Comparison of ENCODE assay signal across 14 cellular contexts in the genomic region with DNA sequence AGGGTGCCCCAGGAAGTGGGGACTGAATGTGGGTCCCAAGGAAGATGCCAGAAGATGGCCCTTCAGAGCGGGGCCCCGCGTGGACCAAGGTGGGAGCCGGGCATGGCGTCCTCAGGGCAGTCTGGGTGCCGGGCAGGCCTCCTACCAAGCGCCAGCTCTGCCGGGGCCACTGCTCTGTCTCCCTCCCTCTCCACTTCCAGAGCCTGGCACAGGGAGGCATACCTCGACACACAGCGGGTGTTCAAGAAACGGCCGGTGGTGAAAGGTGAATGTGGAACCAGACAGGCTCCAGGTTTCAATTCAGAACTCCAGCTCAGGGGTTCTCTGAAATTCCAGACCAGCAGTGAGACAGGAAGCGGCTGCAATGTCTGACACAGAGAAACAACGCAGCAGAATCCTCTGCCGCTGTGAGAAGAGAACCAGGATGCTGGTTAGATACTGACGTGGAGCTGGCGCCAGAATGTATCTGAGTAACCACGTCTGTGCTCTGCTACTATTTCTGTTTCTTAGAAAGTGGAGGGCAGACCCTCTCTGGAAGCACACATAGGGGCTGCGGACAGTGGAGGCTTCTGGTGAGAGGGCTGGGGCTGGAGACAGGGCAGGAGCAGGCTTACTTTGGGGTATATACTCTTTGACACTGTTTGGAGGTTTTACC. TPM values are rescaled to one million over a fixed set of nuclear protein-coding genes. Genes with fewer than 3 reads are reported as not detected.
DNase-seq lines count a peak whose midpoint lies in the region; ATAC-seq, FAIRE-seq and TF ChIP-seq lines count a peak whose summit lies in the region.
"Had no signal": no experiment of that assay in that cellular context is flagged by ENCODE, and none has a peak within 500 bp of the region (broad histone marks: within the 10 kb centered on the region; RNA-seq: fewer than 3 reads in every experiment).

No MANE protein-coding gene starts in this region.

- intact Hi-C loops in Right ventricle myocardium superior (cut with DNase I) (no loop called here), sciatic nerve (cut with DNase I) (no loop called here)

- POLR2A ChIA-PET in WTC11 (lab: Charles Lee) = no interaction called here

- no peak for TF ChIP-seq CTCF in WTC11 (IDR thresholded peaks at IDR 0.05)

- FAIRE-seq in GM19239 (lab: Jason Lieb, UNC) = no peak

- no peak overlapping the region for H3K27ac Mint-ChIP-seq in WTC11
- no peak overlapping the region for H3K27ac Mint-ChIP-seq in activated naive CD8-positive, alpha-beta T cell treated with anti-CD3 and anti-CD28 coated beads, Interleukin-2, amount 50 U/mL, for 24 hours

- CTCF ChIA-PET in WTC11 (lab: Charles Lee) = no interaction called here

- no peaks in the 10 kb centered on the region for H3K36me3 Mint-ChIP-seq in WTC11
- H3K36me3 Mint-ChIP-seq in activated naive CD8-positive, alpha-beta T cell treated with anti-CD3 and anti-CD28 coated beads, Interleukin-2, amount 50 U/mL, for 24 hours (ENCODE audit: low read depth) = no peaks in the 10 kb centered on the region
- H3K36me3 Mint-ChIP-seq: naive B cell had no signal

- no peaks in the 10 kb centered on the region for H3K27me3 Mint-ChIP-seq in WTC11 (ENCODE audit: low read depth)
- H3K27me3 Mint-ChIP-seq in activated naive CD8-positive, alpha-beta T cell treated with anti-CD3 and anti-CD28 coated beads, Interleukin-2, amount 50 U/mL, for 24 hours = no peaks in the 10 kb centered on the region

- DNase-seq in EL = peak; percentile 70
- DNase-seq in WTC11 (ENCODE audit: low spot score) = no peak
- no peak for DNase-seq in Right ventricle myocardium superior
- DNase-seq in sciatic nerve (ENCODE audit: low spot score) = no peak
- no peak for DNase-seq in HK-2 (ENCODE audit: unreplicated experiment)
- no peak for DNase-seq in GM19239 (ENCODE audit: insufficient read length, low spot score)
- no peak for DNase-seq in NCI-H2081 (lab: John Stamatoyannopoulos, UW)
- DNase-seq in activated naive CD8-positive, alpha-beta T cell treated with anti-CD3 and anti-CD28 coated beads, Interleukin-2, amount 50 U/mL, for 24 hours = no peak
- DNase-seq: activated CD4-positive, alpha-beta T cell treated with anti-CD3 and anti-CD28 coated beads, Interleukin-2, amount 50 U/mL, for 1 hour; gastrocnemius medialis; naive B cell; Peyer's patch; stimulated activated CD4-positive, alpha-beta T cell treated with anti-CD3 and anti-CD28 coated beads, Interleukin-2, amount 100 ng/mL, for 24 hours; thyroid gland had no signal

- 0 out of 2 replicates have a peak, but pooled peaks cover 2% of the 10 kb centered on the region for H3K4me1 Mint-ChIP-seq in WTC11
- no peaks in the 10 kb centered on the region for H3K4me1 Mint-ChIP-seq in activated naive CD8-positive, alpha-beta T cell treated with anti-CD3 and anti-CD28 coated beads, Interleukin-2, amount 50 U/mL, for 24 hours

- ATAC-seq in WTC11 (peak; percentile 48), Right ventricle myocardium superior (ENCODE audit: poor library complexity) (peak; percentile 59), sciatic nerve (peak; percentile 45)
- no peak for ATAC-seq in activated naive CD8-positive, alpha-beta T cell treated with anti-CD3 and anti-CD28 coated beads, Interleukin-2, amount 50 U/mL, for 24 hours

- no peaks in the 10 kb centered on the region for H3K9me3 Mint-ChIP-seq in WTC11
- no peaks in the 10 kb centered on the region for H3K9me3 Mint-ChIP-seq in activated naive CD8-positive, alpha-beta T cell treated with anti-CD3 and anti-CD28 coated beads, Interleukin-2, amount 50 U/mL, for 24 hours

- no peak overlapping the region for H3K4me3 Mint-ChIP-seq in WTC11
- H3K4me3 Mint-ChIP-seq in activated naive CD8-positive, alpha-beta T cell treated with anti-CD3 and anti-CD28 coated beads, Interleukin-2, amount 50 U/mL, for 24 hours = no peak overlapping the region
- H3K4me3 Mint-ChIP-seq: naive B cell had no signal

TF ChIP-seq in WTC11, 78 proteins besides CTCF, POLR2A, EP300 and RAD21 (continues in another document):
- TF ChIP-seq, protein P1, sequence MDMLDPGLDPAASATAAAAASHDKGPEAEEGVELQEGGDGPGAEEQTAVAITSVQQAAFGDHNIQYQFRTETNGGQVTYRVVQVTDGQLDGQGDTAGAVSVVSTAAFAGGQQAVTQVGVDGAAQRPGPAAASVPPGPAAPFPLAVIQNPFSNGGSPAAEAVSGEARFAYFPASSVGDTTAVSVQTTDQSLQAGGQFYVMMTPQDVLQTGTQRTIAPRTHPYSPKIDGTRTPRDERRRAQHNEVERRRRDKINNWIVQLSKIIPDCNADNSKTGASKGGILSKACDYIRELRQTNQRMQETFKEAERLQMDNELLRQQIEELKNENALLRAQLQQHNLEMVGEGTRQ (CRISPR knock-in tag; IDR thresholded peaks at IDR 0.05) = no peak
- no peak for TF ChIP-seq MXD4 (CRISPR knock-in tag; IDR thresholded peaks at IDR 0.05; ENCODE audit: borderline replicate concordance)
- TF ChIP-seq, protein P2, sequence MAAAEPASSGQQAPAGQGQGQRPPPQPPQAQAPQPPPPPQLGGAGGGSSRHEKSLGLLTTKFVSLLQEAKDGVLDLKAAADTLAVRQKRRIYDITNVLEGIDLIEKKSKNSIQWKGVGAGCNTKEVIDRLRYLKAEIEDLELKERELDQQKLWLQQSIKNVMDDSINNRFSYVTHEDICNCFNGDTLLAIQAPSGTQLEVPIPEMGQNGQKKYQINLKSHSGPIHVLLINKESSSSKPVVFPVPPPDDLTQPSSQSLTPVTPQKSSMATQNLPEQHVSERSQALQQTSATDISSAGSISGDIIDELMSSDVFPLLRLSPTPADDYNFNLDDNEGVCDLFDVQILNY (CRISPR knock-in tag; IDR thresholded peaks at IDR 0.05) = no peak
- TF ChIP-seq ZNF121 (CRISPR knock-in tag; IDR thresholded peaks at IDR 0.05) = no peak
- TF ChIP-seq, protein P3, sequence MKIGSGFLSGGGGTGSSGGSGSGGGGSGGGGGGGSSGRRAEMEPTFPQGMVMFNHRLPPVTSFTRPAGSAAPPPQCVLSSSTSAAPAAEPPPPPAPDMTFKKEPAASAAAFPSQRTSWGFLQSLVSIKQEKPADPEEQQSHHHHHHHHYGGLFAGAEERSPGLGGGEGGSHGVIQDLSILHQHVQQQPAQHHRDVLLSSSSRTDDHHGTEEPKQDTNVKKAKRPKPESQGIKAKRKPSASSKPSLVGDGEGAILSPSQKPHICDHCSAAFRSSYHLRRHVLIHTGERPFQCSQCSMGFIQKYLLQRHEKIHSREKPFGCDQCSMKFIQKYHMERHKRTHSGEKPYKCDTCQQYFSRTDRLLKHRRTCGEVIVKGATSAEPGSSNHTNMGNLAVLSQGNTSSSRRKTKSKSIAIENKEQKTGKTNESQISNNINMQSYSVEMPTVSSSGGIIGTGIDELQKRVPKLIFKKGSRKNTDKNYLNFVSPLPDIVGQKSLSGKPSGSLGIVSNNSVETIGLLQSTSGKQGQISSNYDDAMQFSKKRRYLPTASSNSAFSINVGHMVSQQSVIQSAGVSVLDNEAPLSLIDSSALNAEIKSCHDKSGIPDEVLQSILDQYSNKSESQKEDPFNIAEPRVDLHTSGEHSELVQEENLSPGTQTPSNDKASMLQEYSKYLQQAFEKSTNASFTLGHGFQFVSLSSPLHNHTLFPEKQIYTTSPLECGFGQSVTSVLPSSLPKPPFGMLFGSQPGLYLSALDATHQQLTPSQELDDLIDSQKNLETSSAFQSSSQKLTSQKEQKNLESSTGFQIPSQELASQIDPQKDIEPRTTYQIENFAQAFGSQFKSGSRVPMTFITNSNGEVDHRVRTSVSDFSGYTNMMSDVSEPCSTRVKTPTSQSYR (CRISPR knock-in tag; IDR thresholded peaks at IDR 0.05) = no peak
- TF ChIP-seq, protein P4, sequence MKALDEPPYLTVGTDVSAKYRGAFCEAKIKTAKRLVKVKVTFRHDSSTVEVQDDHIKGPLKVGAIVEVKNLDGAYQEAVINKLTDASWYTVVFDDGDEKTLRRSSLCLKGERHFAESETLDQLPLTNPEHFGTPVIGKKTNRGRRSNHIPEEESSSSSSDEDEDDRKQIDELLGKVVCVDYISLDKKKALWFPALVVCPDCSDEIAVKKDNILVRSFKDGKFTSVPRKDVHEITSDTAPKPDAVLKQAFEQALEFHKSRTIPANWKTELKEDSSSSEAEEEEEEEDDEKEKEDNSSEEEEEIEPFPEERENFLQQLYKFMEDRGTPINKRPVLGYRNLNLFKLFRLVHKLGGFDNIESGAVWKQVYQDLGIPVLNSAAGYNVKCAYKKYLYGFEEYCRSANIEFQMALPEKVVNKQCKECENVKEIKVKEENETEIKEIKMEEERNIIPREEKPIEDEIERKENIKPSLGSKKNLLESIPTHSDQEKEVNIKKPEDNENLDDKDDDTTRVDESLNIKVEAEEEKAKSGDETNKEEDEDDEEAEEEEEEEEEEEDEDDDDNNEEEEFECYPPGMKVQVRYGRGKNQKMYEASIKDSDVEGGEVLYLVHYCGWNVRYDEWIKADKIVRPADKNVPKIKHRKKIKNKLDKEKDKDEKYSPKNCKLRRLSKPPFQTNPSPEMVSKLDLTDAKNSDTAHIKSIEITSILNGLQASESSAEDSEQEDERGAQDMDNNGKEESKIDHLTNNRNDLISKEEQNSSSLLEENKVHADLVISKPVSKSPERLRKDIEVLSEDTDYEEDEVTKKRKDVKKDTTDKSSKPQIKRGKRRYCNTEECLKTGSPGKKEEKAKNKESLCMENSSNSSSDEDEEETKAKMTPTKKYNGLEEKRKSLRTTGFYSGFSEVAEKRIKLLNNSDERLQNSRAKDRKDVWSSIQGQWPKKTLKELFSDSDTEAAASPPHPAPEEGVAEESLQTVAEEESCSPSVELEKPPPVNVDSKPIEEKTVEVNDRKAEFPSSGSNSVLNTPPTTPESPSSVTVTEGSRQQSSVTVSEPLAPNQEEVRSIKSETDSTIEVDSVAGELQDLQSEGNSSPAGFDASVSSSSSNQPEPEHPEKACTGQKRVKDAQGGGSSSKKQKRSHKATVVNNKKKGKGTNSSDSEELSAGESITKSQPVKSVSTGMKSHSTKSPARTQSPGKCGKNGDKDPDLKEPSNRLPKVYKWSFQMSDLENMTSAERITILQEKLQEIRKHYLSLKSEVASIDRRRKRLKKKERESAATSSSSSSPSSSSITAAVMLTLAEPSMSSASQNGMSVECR (CRISPR knock-in tag; IDR thresholded peaks at IDR 0.05; ENCODE audit: borderline replicate concordance) = no peak
- no peak for TF ChIP-seq NFYB (CRISPR knock-in tag; conservative IDR thresholded peaks at IDR 0.05; ENCODE audit: low read depth)

RNA-seq across cellular contexts. Expression of a gene that starts 12.8 kb away (rescaled TPM):
- total RNA-seq in WTC11 (2021) = 0.44 TPM in 1 of 3 replicates, not detected in the others
- total RNA-seq in Right ventricle myocardium superior = not detected
- not detected for total RNA-seq in sciatic nerve
- total RNA-seq: gastrocnemius medialis, Peyer's patch, thyroid gland had no signal
